In the genomic region with DNA sequence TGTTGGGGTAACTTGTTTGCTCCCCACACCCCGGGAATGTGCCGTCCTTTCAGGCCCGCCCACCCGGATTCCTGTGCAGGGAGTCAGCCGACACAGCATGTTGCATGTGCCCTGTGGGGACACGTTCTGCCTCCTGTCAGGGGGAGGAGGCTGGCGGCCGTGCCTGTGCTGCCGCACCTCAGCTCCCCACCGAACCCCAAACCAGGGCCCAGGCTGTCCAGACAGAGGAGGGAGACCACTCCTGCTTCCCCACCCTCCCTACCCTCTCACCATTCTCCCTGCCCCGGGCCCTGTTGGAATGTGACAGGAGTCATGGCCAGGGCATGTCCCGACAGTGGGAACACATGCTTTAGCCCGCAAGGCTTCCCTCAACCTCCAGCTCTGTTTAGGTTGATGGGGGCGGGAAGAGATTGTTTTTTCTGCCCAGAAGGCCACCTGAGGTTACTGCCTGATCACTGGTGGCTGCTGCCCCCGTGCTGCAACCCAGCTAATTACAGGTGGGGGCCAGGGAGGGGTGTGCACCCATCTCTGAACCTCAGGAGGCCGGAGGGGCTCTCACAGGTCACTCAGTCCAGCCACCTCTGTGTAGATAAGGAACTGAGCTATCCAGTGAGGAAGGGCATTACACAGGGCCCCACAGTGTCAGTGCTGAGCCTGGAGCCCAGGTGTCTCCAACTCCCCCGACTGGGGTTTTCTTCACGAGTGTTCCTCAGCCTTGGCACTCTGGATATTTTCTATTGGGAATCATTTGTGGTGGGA, we compare ENCODE assay signal across 10 cellular contexts. TPM values are rescaled to one million over a fixed set of nuclear protein-coding genes. Genes with fewer than 3 reads are reported as not detected.
DNase-seq lines count a peak whose midpoint lies in the region; ATAC-seq and TF ChIP-seq lines count a peak whose summit lies in the region.
"Had no signal": no experiment of that assay in that cellular context is flagged by ENCODE, and none has a peak within 500 bp of the region (broad histone marks: within the 10 kb centered on the region; RNA-seq: fewer than 3 reads in every experiment).

No MANE protein-coding gene starts in this region.

- TF ChIP-seq CTCF in Caco-2 (IDR thresholded peaks at IDR 0.05; ENCODE audit: insufficient read depth in 1 of 2, low read depth in 1 of 2, low read length in 1 of 2, severe bottlenecking in 1 of 2, unreplicated experiment in 1 of 2) (peak; percentile 49 to 70), IMR-90 (conservative IDR thresholded peaks at IDR 0.05; ENCODE audit: low read depth, low read length) (peak; percentile 77)

- DNase-seq in Caco-2 (peak; percentile 66 to 73), IMR-90 (peak; percentile 62), cerebellar cortex (ENCODE audit: low spot score) (peak; percentile 70), memory B cell (ENCODE audit: low spot score in 2 of 2) (no peak), NCI-H1092 treated with DMSO at 0.1 percent for 48 hours (lab: John Stamatoyannopoulos, UW) (no peak), retina (no peak)
- no peak for DNase-seq in activated CD4-positive, alpha-beta T cell treated with anti-CD3 and anti-CD28 coated beads for 1 hour

- dilution Hi-C loops in IMR-90 (cut with HindIII; ENCODE audit: low sequenced_read_pairs, unreplicated experiment), result no loop called here

- POLR2A ChIA-PET in Caco-2 (lab: Charles Lee), result interaction anchor here (0.5 to 1.0 kb wide), 3 partner anchors 10 to 127 kb away, joined by 3 to 4 read pairs (median 3); a partner anchor contains a TSS
- POLR2A ChIA-PET in IMR-90 (lab: Charles Lee; ENCODE audit: unreplicated experiment), result interaction anchor here (0.5 to 0.8 kb wide), 2 partner anchors 16 to 161 kb away, joined by 4 read pairs; no protein-coding TSS in a partner anchor

- H3K4me3 ChIP-seq in Caco-2 (ENCODE audit: low read depth, low read length), result no peak overlapping the region
- no peak overlapping the region for H3K4me3 ChIP-seq in IMR-90 (ENCODE audit: insufficient read depth, low read depth, low read length)
- H3K4me3 ChIP-seq: lung had no signal

- peak overlapping the region; percentile 61 for H3K27ac ChIP-seq in IMR-90 (ENCODE audit: insufficient read depth, low read length)

- H3K9me3 ChIP-seq in Caco-2, result no peaks in the 10 kb centered on the region
- H3K9me3 ChIP-seq in IMR-90 (ENCODE audit: control insufficient read depth, insufficient read depth, low read length), result no peaks in the 10 kb centered on the region

- no peak overlapping the region for H3K18ac ChIP-seq in IMR-90 (ENCODE audit: low read depth, low read length)

- peaks cover 34 to 60% of the 10 kb centered on the region in 2 experiments for H3K79me1 ChIP-seq in IMR-90 (ENCODE audit: low read depth in 1 of 2, low read length in 2 of 2)

- no peak overlapping the region for H4K5ac ChIP-seq in IMR-90 (ENCODE audit: low read depth, low read length)

- H3K9me3 Mint-ChIP-seq in Caco-2 (ENCODE audit: unreplicated experiment) (no peaks in the 10 kb centered on the region), memory B cell (no peaks in the 10 kb centered on the region)
- H3K9me3 Mint-ChIP-seq: IgD-negative memory B cell had no signal

- H3K4me1 ChIP-seq in Caco-2 (peaks cover 37% of the 10 kb centered on the region), IMR-90 (ENCODE audit: control insufficient read depth, insufficient read depth, low read length) (peaks cover 46% of the 10 kb centered on the region)

- CTCF ChIA-PET in Caco-2 (lab: Charles Lee) (interaction anchor here (0.8 to 2.4 kb wide), 11 partner anchors 10 to 233 kb away, joined by 3 to 19 read pairs (median 5); a partner anchor contains a TSS), IMR-90 (lab: Yijun Ruan, JAX) (interaction anchor here (0.7 to 3.3 kb wide), 5 partner anchors 10 to 44 kb away, joined by 3 to 17 read pairs (median 3); no protein-coding TSS in a partner anchor)

- ATAC-seq in IMR-90 (ENCODE audit: low read depth), result peak; percentile 70
- ATAC-seq in memory B cell (ENCODE audit: low read depth), result peak; percentile 35
- no peak for ATAC-seq in HG02642 (IDR thresholded peaks at IDR 0.05; ENCODE audit: poor library complexity, unreplicated experiment)

- H3K27me3 Mint-ChIP-seq in Caco-2 (ENCODE audit: insufficient read depth, unreplicated experiment), result no peaks in the 10 kb centered on the region
- no peaks in the 10 kb centered on the region for H3K27me3 Mint-ChIP-seq in memory B cell
- H3K27me3 Mint-ChIP-seq: IgD-negative memory B cell had no signal

- H3K56ac ChIP-seq in IMR-90 (ENCODE audit: extremely low read depth, insufficient read depth, low read length), result no peak overlapping the region

- peak overlapping the region; percentile 29 for H3K14ac ChIP-seq in IMR-90 (replicated peaks; ENCODE audit: low read depth, low read length)

- peaks cover 22% of the 10 kb centered on the region; the same call in 1 of the 2 replicates for H4K20me1 ChIP-seq in IMR-90 (ENCODE audit: insufficient read depth, low read length)

- no peak overlapping the region; the same call in 1 of the 2 replicates for H2BK20ac ChIP-seq in IMR-90 (ENCODE audit: low read depth, low read length)

- H3K4me3 Mint-ChIP-seq in Caco-2 (ENCODE audit: unreplicated experiment) (no peak overlapping the region), memory B cell (no peak overlapping the region)
- H3K4me3 Mint-ChIP-seq: IgD-negative memory B cell had no signal

- peak overlapping the region; percentile 71 for H2BK5ac ChIP-seq in IMR-90 (ENCODE audit: low read depth, low read length, poor library complexity, severe bottlenecking)

- H3K27me3 ChIP-seq in Caco-2 (replicated peaks; ENCODE audit: control insufficient read depth, insufficient read depth, low read length) (no peaks in the 10 kb centered on the region), IMR-90 (ENCODE audit: control insufficient read depth, insufficient read depth, low read length) (no peaks in the 10 kb centered on the region)

- H3K9ac ChIP-seq in IMR-90 (ENCODE audit: low read depth, low read length), result no peak overlapping the region

- H3K4me1 Mint-ChIP-seq in Caco-2 (ENCODE audit: low read depth, unreplicated experiment), result peaks cover 20% of the 10 kb centered on the region
- peaks cover 13% of the 10 kb centered on the region for H3K4me1 Mint-ChIP-seq in memory B cell

- TF ChIP-seq POLR2A in IMR-90 (IDR thresholded peaks at IDR 0.05; ENCODE audit: low read depth, low read length), result no peak

- intact Hi-C loops in Caco-2 (cut with micrococcal nuclease; ENCODE audit: unreplicated experiment), result loop anchor here (1.0 kb wide), 1 partner anchor 42 kb away; no protein-coding TSS in a partner anchor
- intact Hi-C loops in IMR-90 (cut with micrococcal nuclease), result loop anchor here (1.0 to 5.0 kb wide), 2 partner anchors 42 to 129 kb away; a partner anchor contains a TSS

- H3K36me3 Mint-ChIP-seq in Caco-2 (ENCODE audit: insufficient read depth, unreplicated experiment), result peaks cover 21% of the 10 kb centered on the region
- peaks cover 15% of the 10 kb centered on the region for H3K36me3 Mint-ChIP-seq in memory B cell

- peak overlapping the region; percentile 80 for H2AK9ac ChIP-seq in IMR-90 (replicated peaks; ENCODE audit: low read depth, low read length, poor library complexity)

- no peak overlapping the region; the same call in 1 of the 2 replicates for H3K23ac ChIP-seq in IMR-90 (ENCODE audit: low read depth, low read length)

- peak; percentile 85 for TF ChIP-seq RAD21 in IMR-90 (IDR thresholded peaks at IDR 0.05; ENCODE audit: low read length)

- 27% methylated on average over 4 of the region's 18 CpGs; no CpG with 5 or more reads in 1 of the 2 experiments for WGBS in IMR-90 (ENCODE audit: extremely low coverage in 2 of 2, insufficient read length in 1 of 2), 2 experiments

- H2AK5ac ChIP-seq in IMR-90 (ENCODE audit: low read depth, low read length), result peak overlapping the region; percentile 80

- BruUV-seq in Caco-2 (replicated peaks; lab: Mats Ljungman, UMichigan), result no TSS peak
- BruUV-seq in IMR-90 (replicated peaks; lab: Mats Ljungman, UMichigan), result no TSS peak

- H4K8ac ChIP-seq in IMR-90 (ENCODE audit: low read depth in 2 of 2, low read length in 2 of 2), result peak overlapping the region in 1 of 2 experiments; percentile 63; a peak in 1 of 4 replicates

- H2BK15ac ChIP-seq in IMR-90 (ENCODE audit: low read depth, low read length), result no peak overlapping the region

- peak overlapping the region; percentile 73 for H3K4ac ChIP-seq in IMR-90 (ENCODE audit: low read depth, low read length)

- peaks cover 3% of the 10 kb centered on the region; the same call in 1 of the 2 replicates for H3K36me3 ChIP-seq in Caco-2 (ENCODE audit: control insufficient read depth, insufficient read depth, low read length)
- peaks cover 30% of the 10 kb centered on the region for H3K36me3 ChIP-seq in IMR-90 (ENCODE audit: control insufficient read depth, insufficient read depth, low read length)

- peak overlapping the region; percentile 75 for H2BK120ac ChIP-seq in IMR-90 (ENCODE audit: low read depth, low read length)

- in situ Hi-C loops in IMR-90 (cut with MboI; ENCODE audit: low sequenced_read_pairs), result loop anchor here (5.0 to 10.0 kb wide), 2 partner anchors 34 to 52 kb away; no protein-coding TSS in a partner anchor

- H3K9me1 ChIP-seq in IMR-90 (ENCODE audit: insufficient read depth, low read length), result peaks cover 34% of the 10 kb centered on the region

- H4K91ac ChIP-seq in IMR-90 (ENCODE audit: insufficient read depth, low read depth, low read length), result peak overlapping the region; percentile 80

- peak overlapping the region; percentile 38 for H2AFZ ChIP-seq in IMR-90 (replicated peaks; ENCODE audit: low read length, poor library complexity)

- H3K27ac Mint-ChIP-seq in Caco-2 (ENCODE audit: unreplicated experiment) (no peak overlapping the region), memory B cell (no peak overlapping the region)

- H3K4me2 ChIP-seq in IMR-90 (ENCODE audit: low read depth, low read length), result peak overlapping the region; percentile 5

RNA-seq across cellular contexts. Expression of a gene that starts 13.6 kb away (rescaled TPM):
- total RNA-seq in Caco-2 (2022) (0.14 and 0.19 TPM in 2 replicates), IMR-90 (2012; rRNA removed) (under 0.01 TPM in 2 replicates)
- 0.23 and 0.31 TPM in 2 replicates for polyA plus RNA-seq in IMR-90 (2012; rRNA removed)
- polyA plus RNA-seq in IMR-90 (2012; cell fraction: cytosol; rRNA removed), result 0.51 and 0.55 TPM in 2 replicates
- polyA plus RNA-seq in IMR-90 (2012; cell fraction: nucleus; rRNA removed; ENCODE audit: low replicate concordance), result 0.26 and 0.49 TPM in 2 replicates
- polyA plus RNA-seq: IgD-negative memory B cell had no signal

RNA-seq across cellular contexts. Expression of a gene that starts 19.2 kb away (rescaled TPM):
- total RNA-seq in Caco-2 (2022) (34.0 and 39.4 TPM in 2 replicates), IMR-90 (2012; rRNA removed) (12.2 and 12.5 TPM in 2 replicates)
- polyA plus RNA-seq in IMR-90 (2012; rRNA removed), result 34.2 and 35.8 TPM in 2 replicates
- 32.2 and 36.9 TPM in 2 replicates for polyA plus RNA-seq in IMR-90 (2012; cell fraction: cytosol; rRNA removed)
- polyA plus RNA-seq in IMR-90 (2012; cell fraction: nucleus; rRNA removed; ENCODE audit: low replicate concordance), result 136 and 192 TPM in 2 replicates

RNA-seq across cellular contexts. Expression of a gene that starts 20.2 kb away (rescaled TPM):
- 83.3 and 99.8 TPM in 2 replicates for total RNA-seq in Caco-2 (2022)
- total RNA-seq in IMR-90 (2012; rRNA removed), result 114 and 120 TPM in 2 replicates
- 193 and 207 TPM in 2 replicates for polyA plus RNA-seq in IMR-90 (2012; rRNA removed)
- polyA plus RNA-seq in IMR-90 (2012; cell fraction: cytosol; rRNA removed), result 112 and 320 TPM in 2 replicates
- 295 and 320 TPM in 2 replicates for polyA plus RNA-seq in IMR-90 (2012; cell fraction: nucleus; rRNA removed; ENCODE audit: low replicate concordance)

RNA-seq across cellular contexts. Expression of a gene that starts 20.3 kb away (rescaled TPM):
- total RNA-seq in Caco-2 (2022) (43.7 and 45.1 TPM in 2 replicates), IMR-90 (2012; rRNA removed) (69.4 and 72.6 TPM in 2 replicates)
- 46.1 and 48.4 TPM in 2 replicates for polyA plus RNA-seq in IMR-90 (2012; rRNA removed)
- polyA plus RNA-seq in IMR-90 (2012; cell fraction: cytosol; rRNA removed), result 15.8 and 35.9 TPM in 2 replicates
- 38.4 and 105 TPM in 2 replicates for polyA plus RNA-seq in IMR-90 (2012; cell fraction: nucleus; rRNA removed; ENCODE audit: low replicate concordance)

RNA-seq across cellular contexts. Expression of a gene that starts 41.2 kb away (rescaled TPM):
- 0.75 and 1.2 TPM in 2 replicates for total RNA-seq in Caco-2 (2022)
- 0.90 and 1.1 TPM in 2 replicates for total RNA-seq in IMR-90 (2012; rRNA removed)
- 2.8 and 3.0 TPM in 2 replicates for polyA plus RNA-seq in IMR-90 (2012; rRNA removed)
- polyA plus RNA-seq in IMR-90 (2012; cell fraction: cytosol; rRNA removed), result 5.5 and 6.7 TPM in 2 replicates
- polyA plus RNA-seq in IMR-90 (2012; cell fraction: nucleus; rRNA removed; ENCODE audit: low replicate concordance), result 1.4 and 4.8 TPM in 2 replicates
- polyA plus RNA-seq: IgD-negative memory B cell had no signal

Comparison
In these comparisons a context has a peak if more than half of its experiments do, and no peak if none do; other contexts are left out.
1. DNase-seq: peak in Caco-2 (2 of 2), IMR-90 (single experiment) and cerebellar cortex (single experiment); none in memory B cell (0 of 2), NCI-H1092 treated with DMSO at 0.1 percent for 48 hours (single experiment), activated CD4-positive, alpha-beta T cell treated with anti-CD3 and anti-CD28 coated beads for 1 hour (single experiment) and retina (single experiment).